Comparison of ENCODE assay signal across 15 cellular contexts in the genomic region with DNA sequence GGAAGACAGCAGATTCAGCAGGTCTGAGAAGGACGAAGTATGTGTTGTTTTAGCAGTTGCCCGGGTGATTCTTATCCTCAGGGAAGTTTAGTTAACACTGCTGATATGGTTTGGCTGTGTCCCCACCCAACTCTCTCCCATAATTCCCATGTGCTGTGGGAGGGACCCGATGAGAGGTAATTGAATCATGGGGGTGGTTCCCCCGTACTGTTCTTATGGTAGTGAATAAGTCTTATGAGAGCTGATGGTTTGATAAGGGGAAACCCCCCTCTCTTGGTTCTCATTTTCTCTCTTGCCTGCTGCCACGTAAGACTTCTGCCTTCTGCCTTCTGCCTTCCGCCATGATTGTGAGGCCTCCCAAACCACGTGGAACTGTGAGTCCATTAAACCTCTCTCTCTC.
DNase-seq lines count a peak whose midpoint lies in the region; ATAC-seq, FAIRE-seq and TF ChIP-seq lines count a peak whose summit lies in the region.
"Had no signal": no experiment of that assay in that cellular context is flagged by ENCODE, and none has a peak within 500 bp of the region (broad histone marks: within the 10 kb centered on the region; RNA-seq: fewer than 3 reads in every experiment).

No MANE protein-coding gene starts in this region.

- no peak for TF ChIP-seq RAD21 in GM12878 (IDR thresholded peaks at IDR 0.05; ENCODE audit: insufficient read depth, low read depth, low read length)

- no peak overlapping the region for H3K4me3 ChIP-seq in CD8-positive, alpha-beta T cell (ENCODE audit: low read depth, low read length)
- H3K4me3 ChIP-seq in GM12878 (no peak overlapping the region), osteoblast (ENCODE audit: insufficient read depth, low read length) (no peak overlapping the region)
- H3K4me3 ChIP-seq: adrenal gland, K562, sigmoid colon, SK-N-MC had no signal

- no peak for DNase-seq in CD8-positive, alpha-beta T cell
- DNase-seq in NCI-H226 (peak; percentile 5), GM12878 (ENCODE audit: low read depth, low spot score) (no peak), chondrocyte (ENCODE audit: low spot score) (no peak), DMS153 treated with DMSO at 0.1 percent for 48 hours (lab: John Stamatoyannopoulos, UW; ENCODE audit: unreplicated experiment) (no peak), osteoblast (ENCODE audit: insufficient read length, low spot score, missing footprints) (no peak)
- DNase-seq in stimulated activated CD4-positive, alpha-beta T cell treated with anti-CD3 and anti-CD28 coated beads, Interleukin-2, amount 100 ng/mL, for 24 hours = peak; percentile 28 to 59
- DNase-seq: adrenal gland, NCI-H1105, NCI-H2227 treated with DMSO at 0.1 percent for 48 hours, sigmoid colon had no signal

- no peaks in the 10 kb centered on the region for H3K79me2 ChIP-seq in GM12878 (ENCODE audit: control insufficient read depth, insufficient read depth, low read length)
- H3K79me2 ChIP-seq in osteoblast (ENCODE audit: insufficient read depth, low read length) = no peaks in the 10 kb centered on the region

- H3K27me3 ChIP-seq in CD8-positive, alpha-beta T cell (ENCODE audit: insufficient read depth, low read length) = no peaks in the 10 kb centered on the region
- peaks cover 0 to 3% of the 10 kb centered on the region in 2 experiments; a peak in 2 of 4 replicates for H3K27me3 ChIP-seq in GM12878 (replicated peaks in 1 of 2; ENCODE audit: control insufficient read depth in 2 of 2, insufficient read depth in 2 of 2, low read length in 1 of 2)
- H3K27me3 ChIP-seq in osteoblast (ENCODE audit: insufficient read depth, low read length) = no peaks in the 10 kb centered on the region
- H3K27me3 ChIP-seq: sigmoid colon had no signal

- peak; percentile 38 for ATAC-seq in CD8-positive, alpha-beta T cell
- peak; percentile 28; the same call in 1 of the 3 replicates for ATAC-seq in GM12878
- ATAC-seq: K562 had no signal

- no peak for FAIRE-seq in GM12878 (lab: Jason Lieb, UNC)
- FAIRE-seq: GM12892, K562 had no signal

- no peak overlapping the region for H3K27ac ChIP-seq in CD8-positive, alpha-beta T cell (ENCODE audit: low read depth, low read length)
- H3K27ac ChIP-seq in GM12878 (ENCODE audit: control insufficient read depth, insufficient read depth) (no peak overlapping the region), osteoblast (ENCODE audit: low read depth, low read length) (no peak overlapping the region)
- H3K27ac ChIP-seq: adrenal gland, sigmoid colon, SK-N-MC had no signal

- no peak for TF ChIP-seq POLR2A in GM12878 (IDR thresholded peaks at IDR 0.05; ENCODE audit: low read depth, low read length)

- H3K4me1 ChIP-seq in CD8-positive, alpha-beta T cell (ENCODE audit: insufficient read depth, low read length) = no peaks in the 10 kb centered on the region
- H3K4me1 ChIP-seq in GM12878 (ENCODE audit: control insufficient read depth, insufficient read depth, low read length) (peaks cover 9% of the 10 kb centered on the region; the same call in 1 of the 2 replicates), osteoblast (ENCODE audit: insufficient read depth, low read length) (peaks cover 15% of the 10 kb centered on the region)
- H3K4me1 ChIP-seq: adrenal gland, sigmoid colon had no signal

- H3K27ac Mint-ChIP-seq in CD8-positive, alpha-beta T cell = no peak overlapping the region
- no peak overlapping the region for H3K27ac Mint-ChIP-seq in chondrocyte (ENCODE audit: unreplicated experiment)

- H3K36me3 ChIP-seq in CD8-positive, alpha-beta T cell (ENCODE audit: insufficient read depth, low read length) = no peaks in the 10 kb centered on the region
- H3K36me3 ChIP-seq in GM12878 (ENCODE audit: control insufficient read depth in 2 of 2, insufficient read depth in 2 of 2, low read length in 1 of 2) = no peaks in the 10 kb centered on the region
- no peaks in the 10 kb centered on the region for H3K36me3 ChIP-seq in osteoblast (ENCODE audit: insufficient read depth, low read length)
- H3K36me3 ChIP-seq: adrenal gland, sigmoid colon had no signal

- in situ Hi-C loops in GM12878 (cut with MboI) = no loop called here

- no peaks in the 10 kb centered on the region for H3K27me3 Mint-ChIP-seq in CD8-positive, alpha-beta T cell (ENCODE audit: low read depth)
- peaks cover 2% of the 10 kb centered on the region for H3K27me3 Mint-ChIP-seq in chondrocyte (ENCODE audit: low read depth)

- SMC1A ChIA-PET in GM12878 (lab: Charles Lee; ENCODE audit: uncharacterized antibody, unreplicated experiment) = interaction anchor here (1.4 kb wide), 1 partner anchor 20 kb away, joined by 3 read pairs; no protein-coding TSS in a partner anchor

- POLR2A ChIA-PET in CD8-positive, alpha-beta T cell (lab: Charles Lee) = no interaction called here
- POLR2A ChIA-PET in GM12878 (lab: Charles Lee) = no interaction called here

- no TSS peak for BruUV-seq in GM12878 (replicated peaks; lab: Mats Ljungman, UMichigan)

- WGBS in GM12878 (ENCODE audit: insufficient coverage, insufficient replicate concordance, low lambda C conversion rate, missing lambda C conversion rate) = 44% methylated on average over 7 of the region's 7 CpGs

- no peaks in the 10 kb centered on the region for H3K36me3 Mint-ChIP-seq in CD8-positive, alpha-beta T cell
- no peaks in the 10 kb centered on the region for H3K36me3 Mint-ChIP-seq in chondrocyte (ENCODE audit: low read depth)

- CTCF ChIA-PET in CD8-positive, alpha-beta T cell (lab: Charles Lee) = no interaction called here
- CTCF ChIA-PET in GM12878 (lab: Yijun Ruan, JAX) = interaction anchor here (0.7 kb wide), 1 partner anchor 57 kb away, joined by 4 read pairs; no protein-coding TSS in a partner anchor

- H3K4me3 Mint-ChIP-seq in CD8-positive, alpha-beta T cell = no peak overlapping the region
- no peak overlapping the region for H3K4me3 Mint-ChIP-seq in chondrocyte (ENCODE audit: unreplicated experiment)
- H3K4me3 Mint-ChIP-seq: neural crest cell had no signal

- TF ChIP-seq EP300 in GM12878 (IDR thresholded peaks at IDR 0.05; ENCODE audit: borderline replicate concordance in 1 of 2, control insufficient read depth in 1 of 2, low read depth in 2 of 2, low read length in 2 of 2) = no peak

- H3K4me2 ChIP-seq in GM12878 (ENCODE audit: control insufficient read depth, insufficient read depth) (no peak overlapping the region), osteoblast (ENCODE audit: insufficient read depth, low read length) (no peak overlapping the region)

- H2AFZ ChIP-seq in GM12878 (ENCODE audit: control insufficient read depth, low read depth, low read length) = no peak overlapping the region
- no peak overlapping the region for H2AFZ ChIP-seq in osteoblast (ENCODE audit: low read length)

- H3K9me3 ChIP-seq in CD8-positive, alpha-beta T cell (ENCODE audit: low read length) = no peaks in the 10 kb centered on the region
- H3K9me3 ChIP-seq in GM12878 (replicated peaks; ENCODE audit: control insufficient read depth, insufficient read depth, low read length) (no peaks in the 10 kb centered on the region; the same call in 1 of the 3 replicates), osteoblast (ENCODE audit: low read depth, low read length) (no peaks in the 10 kb centered on the region)
- H3K9me3 ChIP-seq: adrenal gland, sigmoid colon had no signal

- intact Hi-C loops in CD8-positive, alpha-beta T cell (cut with DNase I, micrococcal nuclease) = no loop called here
- intact Hi-C loops in GM12878 (cut with micrococcal nuclease; ENCODE audit: unreplicated experiment) = no loop called here

- H4K20me1 ChIP-seq in GM12878 (ENCODE audit: control insufficient read depth, insufficient read depth) (no peaks in the 10 kb centered on the region), osteoblast (ENCODE audit: insufficient read depth, low read length) (no peaks in the 10 kb centered on the region)

- TF ChIP-seq CTCF in CD8-positive, alpha-beta T cell (IDR thresholded peaks at IDR 0.05) = no peak
- TF ChIP-seq CTCF in GM12878 (IDR thresholded peaks at IDR 0.05 in 2 of 3, conservative IDR thresholded peaks at IDR 0.05 in 1 of 3; ENCODE audit: control insufficient read depth in 2 of 3, extremely low read depth in 1 of 3, insufficient read depth in 1 of 3, low read depth in 3 of 3, low read length in 3 of 3) (no peak), chondrocyte (IDR thresholded peaks at IDR 0.05) (no peak), osteoblast (IDR thresholded peaks at IDR 0.05; ENCODE audit: extremely low read depth, low read depth, low read length) (no peak)

- H3K9me3 Mint-ChIP-seq in CD8-positive, alpha-beta T cell = no peaks in the 10 kb centered on the region
- H3K9me3 Mint-ChIP-seq in chondrocyte (ENCODE audit: low read depth) = peaks cover 3% of the 10 kb centered on the region

- H3K4me1 Mint-ChIP-seq in CD8-positive, alpha-beta T cell (ENCODE audit: low read depth) = peaks cover 9% of the 10 kb centered on the region
- H3K4me1 Mint-ChIP-seq in chondrocyte (ENCODE audit: low read depth) = peaks cover 25% of the 10 kb centered on the region

- RAD21 ChIA-PET in GM12878 (lab: Charles Lee; ENCODE audit: unreplicated experiment) = interaction anchor here (0.7 kb wide), 1 partner anchor 137 kb away, joined by 3 read pairs; no protein-coding TSS in a partner anchor

- H3K9ac ChIP-seq in GM12878 (ENCODE audit: control insufficient read depth, insufficient read depth, low read length) = no peak overlapping the region

TF ChIP-seq in GM12878, 131 proteins besides CTCF, POLR2A, EP300 and RAD21:
- TF ChIP-seq YY1 (IDR thresholded peaks at IDR 0.05; ENCODE audit: low read depth, low read length) (0 out of 2 replicates have a peak, but pooled peaks have one; percentile 24), CBX5 (IDR thresholded peaks at IDR 0.05; ENCODE audit: low read depth) (no peak)
- TF ChIP-seq, protein P1, sequence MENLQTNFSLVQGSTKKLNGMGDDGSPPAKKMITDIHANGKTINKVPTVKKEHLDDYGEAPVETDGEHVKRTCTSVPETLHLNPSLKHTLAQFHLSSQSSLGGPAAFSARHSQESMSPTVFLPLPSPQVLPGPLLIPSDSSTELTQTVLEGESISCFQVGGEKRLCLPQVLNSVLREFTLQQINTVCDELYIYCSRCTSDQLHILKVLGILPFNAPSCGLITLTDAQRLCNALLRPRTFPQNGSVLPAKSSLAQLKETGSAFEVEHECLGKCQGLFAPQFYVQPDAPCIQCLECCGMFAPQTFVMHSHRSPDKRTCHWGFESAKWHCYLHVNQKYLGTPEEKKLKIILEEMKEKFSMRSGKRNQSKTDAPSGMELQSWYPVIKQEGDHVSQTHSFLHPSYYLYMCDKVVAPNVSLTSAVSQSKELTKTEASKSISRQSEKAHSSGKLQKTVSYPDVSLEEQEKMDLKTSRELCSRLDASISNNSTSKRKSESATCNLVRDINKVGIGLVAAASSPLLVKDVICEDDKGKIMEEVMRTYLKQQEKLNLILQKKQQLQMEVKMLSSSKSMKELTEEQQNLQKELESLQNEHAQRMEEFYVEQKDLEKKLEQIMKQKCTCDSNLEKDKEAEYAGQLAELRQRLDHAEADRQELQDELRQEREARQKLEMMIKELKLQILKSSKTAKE (IDR thresholded peaks at IDR 0.05; ENCODE audit: low read depth, poor library complexity, severe bottlenecking) = no peak

Comparison
In these comparisons a context has a peak if more than half of its experiments do, and no peak if none do; other contexts are left out.
1. DNase-seq: peak in NCI-H226 (single experiment) and stimulated activated CD4-positive, alpha-beta T cell treated with anti-CD3 and anti-CD28 coated beads, Interleukin-2, amount 100 ng/mL, for 24 hours (2 of 2); none in CD8-positive, alpha-beta T cell (0 of 7), GM12878 (single experiment), chondrocyte (single experiment), DMS153 treated with DMSO at 0.1 percent for 48 hours (single experiment) and osteoblast (single experiment).